ENCODE assay signal across 24 cellular contexts in genomic region chr2:215885621-215886020, GRCh38.
DNase-seq lines count a peak whose midpoint lies in the region; FAIRE-seq and TF ChIP-seq lines count a peak whose summit lies in the region.
"Had no signal": no experiment of that assay in that cellular context is flagged by ENCODE, and none has a peak within 500 bp of the region (broad histone marks: within the 10 kb centered on the region; RNA-seq: fewer than 3 reads in every experiment).

No MANE protein-coding gene starts in this region.

- TF ChIP-seq CTCF in astrocyte (IDR thresholded peaks at IDR 0.05; ENCODE audit: insufficient read depth, low read depth, low read length) (no peak), osteoblast (IDR thresholded peaks at IDR 0.05; ENCODE audit: extremely low read depth, low read depth, low read length) (no peak), GM13976 (IDR thresholded peaks at IDR 0.05; ENCODE audit: borderline replicate concordance, control extremely low read depth, extremely low read depth, insufficient read depth, missing control alignments) (no peak), endothelial cell (IDR thresholded peaks at IDR 0.05; ENCODE audit: unreplicated experiment) (no peak)

- H3K9me3 ChIP-seq in astrocyte (ENCODE audit: insufficient read depth, low read depth, low read length) = no peaks in the 10 kb centered on the region
- H3K9me3 ChIP-seq in osteoblast (ENCODE audit: low read depth, low read length) = no peaks in the 10 kb centered on the region
- H3K9me3 ChIP-seq: BE2C, MG63 had no signal

- no peak overlapping the region for H3K4me3 ChIP-seq in ACC112 (ENCODE audit: low read depth, low read length)
- H3K4me3 ChIP-seq in astrocyte (ENCODE audit: insufficient read depth, low read depth, low read length) = no peak overlapping the region
- H3K4me3 ChIP-seq in osteoblast (ENCODE audit: insufficient read depth, low read length) = no peak overlapping the region
- H3K4me3 ChIP-seq: GM23338, MG63 had no signal

- H3K4me1 ChIP-seq in ACC112 (ENCODE audit: control insufficient read depth, insufficient read depth, low read length, unreplicated experiment) (peaks cover 30% of the 10 kb centered on the region), astrocyte (ENCODE audit: insufficient read depth, low read length) (peaks cover 4% of the 10 kb centered on the region), osteoblast (ENCODE audit: insufficient read depth, low read length) (peaks cover 43% of the 10 kb centered on the region)
- H3K4me1 ChIP-seq: BE2C had no signal

- H3K36me3 Mint-ChIP-seq in astrocyte (ENCODE audit: low read depth, unreplicated experiment) = no peaks in the 10 kb centered on the region
- H3K36me3 Mint-ChIP-seq in endothelial cell (ENCODE audit: low read depth, unreplicated experiment) = no peaks in the 10 kb centered on the region
- H3K36me3 Mint-ChIP-seq: CD14-positive monocyte had no signal

- H3K4me3 Mint-ChIP-seq in astrocyte (ENCODE audit: unreplicated experiment) = no peak overlapping the region
- no peak overlapping the region for H3K4me3 Mint-ChIP-seq in endothelial cell (ENCODE audit: unreplicated experiment)
- H3K4me3 Mint-ChIP-seq: CD14-positive monocyte, GM23338, H9 had no signal

- H3K27me3 Mint-ChIP-seq in astrocyte (ENCODE audit: low read depth, unreplicated experiment) = peaks cover 3% of the 10 kb centered on the region
- H3K27me3 Mint-ChIP-seq in endothelial cell (ENCODE audit: unreplicated experiment) = peaks cover 4% of the 10 kb centered on the region

- peaks cover 12% of the 10 kb centered on the region for H3K9me3 Mint-ChIP-seq in astrocyte (ENCODE audit: unreplicated experiment)
- no peaks in the 10 kb centered on the region for H3K9me3 Mint-ChIP-seq in endothelial cell (ENCODE audit: unreplicated experiment)
- H3K9me3 Mint-ChIP-seq: GM23338 had no signal

- no peak for FAIRE-seq in astrocyte (lab: Jason Lieb, UNC)
- FAIRE-seq: GM18507 had no signal

- H4K20me1 ChIP-seq in astrocyte (ENCODE audit: insufficient read depth, low read length) (no peaks in the 10 kb centered on the region), osteoblast (ENCODE audit: insufficient read depth, low read length) (no peaks in the 10 kb centered on the region)

- peak overlapping the region; percentile 75 for H3K27ac Mint-ChIP-seq in astrocyte (ENCODE audit: unreplicated experiment)
- no peak overlapping the region for H3K27ac Mint-ChIP-seq in endothelial cell (ENCODE audit: unreplicated experiment)
- H3K27ac Mint-ChIP-seq: CD14-positive monocyte, GM23338, H9 had no signal

- in situ Hi-C loops in GM13976 (cut with MboI; ENCODE audit: low sequenced_read_pairs, unreplicated experiment) = no loop called here

- DNase-seq in astrocyte (ENCODE audit: low read depth) = no peak
- peak; percentile 21 for DNase-seq in iris pigment epithelial cell (ENCODE audit: low read depth)
- DNase-seq in osteoblast (ENCODE audit: insufficient read length, low spot score, missing footprints) = no peak
- DNase-seq in GM19240 (ENCODE audit: insufficient read length, low spot score) = no peak
- no peak for DNase-seq in GM13976 (ENCODE audit: low spot score)
- no peak for DNase-seq in endothelial cell (ENCODE audit: low spot score)
- no peak for DNase-seq in iPS-NIHi11 (ENCODE audit: low spot score)
- DNase-seq: ACHN, BE2C, Calu3, DMS79 treated with DMSO at 0.1 percent for 48 hours, GF-D8, H9, KG1, MG63, NCI-H2029, NCI-H526 treated with DMSO at 0.1 percent for 48 hours, SHP77 had no signal

- H3K79me2 ChIP-seq in ACC112 (ENCODE audit: control insufficient read depth, insufficient read depth, low read length, unreplicated experiment) (no peaks in the 10 kb centered on the region), astrocyte (ENCODE audit: insufficient read depth, low read length) (no peaks in the 10 kb centered on the region), osteoblast (ENCODE audit: insufficient read depth, low read length) (no peaks in the 10 kb centered on the region)

- peak overlapping the region; percentile 57 for H3K9ac ChIP-seq in astrocyte (ENCODE audit: low read length)

- H3K4me2 ChIP-seq in astrocyte (ENCODE audit: low read length) (no peak overlapping the region), osteoblast (ENCODE audit: insufficient read depth, low read length) (peak overlapping the region; percentile 30)
- H3K4me2 ChIP-seq: GM23338 had no signal

- H2AFZ ChIP-seq in ACC112 (ENCODE audit: low read length, unreplicated experiment) (no peak overlapping the region), astrocyte (ENCODE audit: low read depth, low read length) (no peak overlapping the region), osteoblast (ENCODE audit: low read length) (no peak overlapping the region)
- H2AFZ ChIP-seq: GM23338 had no signal

- H3K36me3 ChIP-seq in ACC112 (ENCODE audit: insufficient read depth, low read length) (no peaks in the 10 kb centered on the region), astrocyte (ENCODE audit: insufficient read depth, low read length) (no peaks in the 10 kb centered on the region), osteoblast (ENCODE audit: insufficient read depth, low read length) (no peaks in the 10 kb centered on the region)
- H3K36me3 ChIP-seq: BE2C, MG63 had no signal

- H3K4me1 Mint-ChIP-seq in astrocyte (ENCODE audit: low read depth, unreplicated experiment) = peaks cover 43% of the 10 kb centered on the region
- H3K4me1 Mint-ChIP-seq in endothelial cell (ENCODE audit: unreplicated experiment) = no peaks in the 10 kb centered on the region

- H3K27ac ChIP-seq in ACC112 (ENCODE audit: low read depth, low read length) = peak overlapping the region; percentile 83
- peak overlapping the region; percentile 65 for H3K27ac ChIP-seq in astrocyte (ENCODE audit: low read depth, low read length)
- H3K27ac ChIP-seq in osteoblast (ENCODE audit: low read depth, low read length) = peak overlapping the region; percentile 95
- H3K27ac ChIP-seq: 22Rv1, RWPE1 had no signal

- no peaks in the 10 kb centered on the region for H3K27me3 ChIP-seq in ACC112 (ENCODE audit: insufficient read depth, low read length)
- no peaks in the 10 kb centered on the region for H3K27me3 ChIP-seq in astrocyte (ENCODE audit: insufficient read depth, low read length)
- H3K27me3 ChIP-seq in osteoblast (ENCODE audit: insufficient read depth, low read length) = no peaks in the 10 kb centered on the region
- H3K27me3 ChIP-seq: BE2C, MG63 had no signal
